14 cellular contexts compared by ENCODE assay signal in the genomic region with DNA sequence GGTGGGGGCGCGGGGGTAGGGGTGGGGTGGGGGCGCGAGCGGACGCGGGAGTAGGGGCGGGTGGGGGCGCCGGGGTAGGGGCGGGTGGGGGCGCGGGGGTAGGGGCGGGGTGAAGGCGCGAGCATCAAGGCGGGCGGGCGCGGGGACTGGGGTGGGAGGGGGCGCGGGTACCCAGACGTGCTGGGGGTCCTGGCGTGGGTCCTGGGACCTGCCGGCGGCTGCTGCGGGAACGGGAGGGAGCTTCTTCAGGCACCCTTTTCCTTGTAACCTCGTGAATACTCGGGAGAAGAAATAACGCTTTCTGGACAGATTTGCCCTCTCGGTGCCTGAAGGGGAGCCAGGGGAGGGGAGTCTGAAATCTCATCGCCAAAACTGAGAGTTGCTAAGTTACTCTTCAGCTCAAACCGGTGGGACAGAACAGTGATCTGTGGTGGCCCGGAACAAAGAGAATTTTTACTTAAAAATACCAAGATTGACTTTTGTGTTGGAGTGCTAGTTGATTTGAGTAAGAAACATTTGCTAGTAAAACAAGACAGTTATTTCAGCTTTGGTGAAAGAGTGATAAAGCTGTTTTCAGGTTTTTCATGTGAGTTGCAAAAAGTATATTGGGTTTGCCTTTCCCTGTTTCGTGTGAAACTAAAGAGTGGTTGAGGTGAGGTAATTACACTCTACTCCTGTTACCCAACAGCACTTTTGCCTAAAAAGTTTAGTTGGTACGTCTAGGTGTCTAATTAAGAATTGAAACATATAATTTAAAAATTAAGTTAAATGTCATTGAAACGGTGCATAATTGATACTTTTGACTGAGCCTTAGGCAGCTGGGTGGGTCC. TPM values are rescaled to one million over a fixed set of nuclear protein-coding genes. Genes with fewer than 3 reads are reported as not detected.
DNase-seq lines count a peak whose midpoint lies in the region; ATAC-seq and TF ChIP-seq lines count a peak whose summit lies in the region.
"Had no signal": no experiment of that assay in that cellular context is flagged by ENCODE, and none has a peak within 500 bp of the region (broad histone marks: within the 10 kb centered on the region; RNA-seq: fewer than 3 reads in every experiment).

No MANE protein-coding gene starts in this region.

- H3K36me3 Mint-ChIP-seq in activated CD8-positive, alpha-beta T cell treated with anti-CD3 and anti-CD28 coated beads for 36 hours (ENCODE audit: low read depth): no peaks in the 10 kb centered on the region

- H3K36me3 ChIP-seq in hepatocyte (replicated peaks; ENCODE audit: insufficient read depth, low read depth) (no peaks in the 10 kb centered on the region), smooth muscle cell (ENCODE audit: low read depth) (no peaks in the 10 kb centered on the region), colonic mucosa (no peaks in the 10 kb centered on the region)
- H3K36me3 ChIP-seq: left lung had no signal

- H3K27ac Mint-ChIP-seq in activated CD8-positive, alpha-beta T cell treated with anti-CD3 and anti-CD28 coated beads for 36 hours: no peak overlapping the region

- DNase-seq in NCI-H345 (lab: John Stamatoyannopoulos, UW) (peak; percentile 23), NCI-H345 treated with DMSO at 0.1 percent for 48 hours (lab: John Stamatoyannopoulos, UW; ENCODE audit: unreplicated experiment) (no peak), NCI-H2227 treated with DMSO at 0.1 percent for 48 hours (lab: John Stamatoyannopoulos, UW) (peak; percentile 46), hepatocyte (ENCODE audit: low spot score) (peak; percentile 23), smooth muscle cell (lab: John Stamatoyannopoulos, UW; ENCODE audit: unreplicated experiment) (no peak), colonic mucosa (no peak)
- no peak for DNase-seq in activated CD8-positive, alpha-beta T cell treated with anti-CD3 and anti-CD28 coated beads for 36 hours
- DNase-seq: activated CD4-positive, CD25-positive, alpha-beta regulatory T cell; caudate nucleus; DND-41; left lung; NCI-H226; Right ventricle myocardium superior had no signal

- no peak overlapping the region for H3K9ac ChIP-seq in smooth muscle cell (ENCODE audit: low read depth)
- no peak overlapping the region for H3K9ac ChIP-seq in colonic mucosa (ENCODE audit: low read depth in 2 of 2, low read length in 2 of 2)

- H3K4me3 ChIP-seq in hepatocyte (peak overlapping the region; percentile 49), smooth muscle cell (peak overlapping the region; percentile 46), colonic mucosa (no peak overlapping the region)

- 18% methylated on average over 9 of the region's 38 CpGs for WGBS in hepatocyte (ENCODE audit: low lambda C conversion rate, missing lambda C conversion rate)
- WGBS in smooth muscle cell (ENCODE audit: low lambda C conversion rate): 9% methylated on average over 19 of the region's 38 CpGs

- POLR2A ChIA-PET in activated CD8-positive, alpha-beta T cell treated with anti-CD3 and anti-CD28 coated beads for 36 hours (lab: Charles Lee): no interaction called here

- CTCF ChIA-PET in activated CD8-positive, alpha-beta T cell treated with anti-CD3 and anti-CD28 coated beads for 36 hours (lab: Charles Lee): no interaction called here

- H3K9me2 ChIP-seq in hepatocyte (replicated peaks; ENCODE audit: insufficient read depth): no peaks in the 10 kb centered on the region

- intact Hi-C loops in activated CD8-positive, alpha-beta T cell treated with anti-CD3 and anti-CD28 coated beads for 36 hours (cut with micrococcal nuclease): no loop called here
- intact Hi-C loops in colonic mucosa (cut with DNase I): no loop called here

- no peak for TF ChIP-seq CTCF in hepatocyte (IDR thresholded peaks at IDR 0.05; ENCODE audit: poor library complexity)
- no peak for TF ChIP-seq CTCF in smooth muscle cell (IDR thresholded peaks at IDR 0.05; ENCODE audit: borderline replicate concordance, insufficient read depth, poor library complexity, severe bottlenecking)
- TF ChIP-seq CTCF in activated CD8-positive, alpha-beta T cell treated with anti-CD3 and anti-CD28 coated beads for 36 hours (IDR thresholded peaks at IDR 0.05): no peak
- no peak for TF ChIP-seq CTCF in colonic mucosa (IDR thresholded peaks at IDR 0.05)

- H3K4me2 ChIP-seq in hepatocyte: peak overlapping the region; percentile 78
- H3K4me2 ChIP-seq in smooth muscle cell: peak overlapping the region; percentile 82

- no peaks in the 10 kb centered on the region for H3K9me3 ChIP-seq in hepatocyte (ENCODE audit: low read depth)
- H3K9me3 ChIP-seq in smooth muscle cell (replicated peaks; ENCODE audit: low read depth): no peaks in the 10 kb centered on the region
- no peaks in the 10 kb centered on the region for H3K9me3 ChIP-seq in colonic mucosa
- H3K9me3 ChIP-seq: left lung had no signal

- H3K27me3 ChIP-seq in hepatocyte (peaks cover 15% of the 10 kb centered on the region), smooth muscle cell (ENCODE audit: low read depth) (peaks cover 11% of the 10 kb centered on the region), colonic mucosa (peaks cover 19% of the 10 kb centered on the region)

- H3F3A ChIP-seq in smooth muscle cell (ENCODE audit: low read depth): no peaks in the 10 kb centered on the region

- H3K4me1 ChIP-seq in hepatocyte (ENCODE audit: insufficient read depth): peaks cover 4% of the 10 kb centered on the region
- H3K4me1 ChIP-seq in smooth muscle cell (ENCODE audit: low read depth): peaks cover 7% of the 10 kb centered on the region
- no peaks in the 10 kb centered on the region for H3K4me1 ChIP-seq in colonic mucosa

- no peaks in the 10 kb centered on the region for H3K9me3 Mint-ChIP-seq in activated CD8-positive, alpha-beta T cell treated with anti-CD3 and anti-CD28 coated beads for 36 hours

- H3K27me3 Mint-ChIP-seq in activated CD8-positive, alpha-beta T cell treated with anti-CD3 and anti-CD28 coated beads for 36 hours: peaks cover 48% of the 10 kb centered on the region

- H4K20me1 ChIP-seq in hepatocyte (ENCODE audit: insufficient read depth, poor library complexity, severe bottlenecking): no peaks in the 10 kb centered on the region
- peaks cover 9% of the 10 kb centered on the region for H4K20me1 ChIP-seq in smooth muscle cell (ENCODE audit: low read depth)

- no peak for ATAC-seq in activated CD8-positive, alpha-beta T cell treated with anti-CD3 and anti-CD28 coated beads for 36 hours
- ATAC-seq in HG02588 (IDR thresholded peaks at IDR 0.05; ENCODE audit: unreplicated experiment): no peak

- peak overlapping the region; percentile 55 for H3K27ac ChIP-seq in hepatocyte
- H3K27ac ChIP-seq in smooth muscle cell (ENCODE audit: low read depth): no peak overlapping the region
- no peak overlapping the region for H3K27ac ChIP-seq in colonic mucosa
- H3K27ac ChIP-seq: left lung had no signal

- peak overlapping the region; percentile 49 for H2AFZ ChIP-seq in hepatocyte
- no peak overlapping the region for H2AFZ ChIP-seq in smooth muscle cell (ENCODE audit: low read depth)

- H3K79me2 ChIP-seq in hepatocyte (no peaks in the 10 kb centered on the region), smooth muscle cell (ENCODE audit: low read depth) (no peaks in the 10 kb centered on the region)

- no peak overlapping the region for H3K4me3 Mint-ChIP-seq in activated CD8-positive, alpha-beta T cell treated with anti-CD3 and anti-CD28 coated beads for 36 hours

- H3K4me1 Mint-ChIP-seq in activated CD8-positive, alpha-beta T cell treated with anti-CD3 and anti-CD28 coated beads for 36 hours (ENCODE audit: low read depth): no peaks in the 10 kb centered on the region

RNA-seq across cellular contexts. Expression of a gene that starts 0.6 kb away (rescaled TPM):
- 3.5 and 4.0 TPM in 2 replicates for total RNA-seq in hepatocyte
- 3.6 and 6.7 TPM in 2 replicates for polyA plus RNA-seq in hepatocyte
- total RNA-seq in smooth muscle cell: 6.3 and 17.9 TPM in 2 replicates
- polyA plus RNA-seq in smooth muscle cell: 12.1 and 15.8 TPM in 2 replicates
- not detected for total RNA-seq in activated CD8-positive, alpha-beta T cell treated with anti-CD3 and anti-CD28 coated beads for 36 hours
- total RNA-seq in colonic mucosa: under 1 TPM; 0.05 to 0.17 TPM
- total RNA-seq: Right ventricle myocardium superior had no signal

Comparison
In these comparisons a context has a peak if more than half of its experiments do, and no peak if none do; other contexts are left out.
1. DNase-seq: peak in NCI-H345 (single experiment), NCI-H2227 treated with DMSO at 0.1 percent for 48 hours (single experiment) and hepatocyte (single experiment); none in NCI-H345 treated with DMSO at 0.1 percent for 48 hours (single experiment), smooth muscle cell (single experiment), activated CD8-positive, alpha-beta T cell treated with anti-CD3 and anti-CD28 coated beads for 36 hours (single experiment) and colonic mucosa (single experiment).